In genomic region chr2:21386666-21387065, GRCh38 we compare ENCODE assay signal across 17 cellular contexts.
"Had no signal": no experiment of that assay in that cellular context is flagged by ENCODE, and none has a peak within 500 bp of the region (broad histone marks: within the 10 kb centered on the region; RNA-seq: fewer than 3 reads in every experiment).

No MANE protein-coding gene starts in this region.

- ATAC-seq: stimulated activated effector memory CD8-positive, alpha-beta T cell treated with anti-CD3 and anti-CD28 coated beads, Interleukin-12 subunit alpha, Interleukin-12 subunit beta, amount 100 ng/mL, for 72 hours; stimulated activated memory B cell treated with anti-CD40 and anti-IgM and Interleukin-4, amounts not matched to agents 10 μg/mL and 1 μg/mL and 100 μg/mL, for 72 hours; stimulated activated naive B cell treated with anti-CD40 and anti-IgM and Interleukin-4, amounts not matched to agents 10 μg/mL and 1 μg/mL and 100 μg/mL, for 72 hours; stimulated activated naive CD8-positive, alpha-beta T cell treated with anti-CD3 and anti-CD28 coated beads, Interleukin-15, amount 100 ng/mL, for 72 hours; stimulated activated naive CD8-positive, alpha-beta T cell treated with anti-CD3 and anti-CD28 coated beads, Interleukin-15, Interleukin-2, amounts not matched to agents 100 U/mL and 50 U/mL, for 24 hours; upper lobe of right lung had no signal

- H3K4me3 ChIP-seq: stomach, suprapubic skin, testis, thoracic aorta, thyroid gland, tibial artery, tibial nerve, transverse colon, upper lobe of left lung, upper lobe of right lung, uterus, vagina had no signal

- H3K27me3 ChIP-seq: stomach, suprapubic skin, testis, thyroid gland, tibial artery, tibial nerve, transverse colon, upper lobe of left lung, upper lobe of right lung, uterus, vagina had no signal

- H3K27ac ChIP-seq: stomach, suprapubic skin, testis, thoracic aorta, thyroid gland, tibial artery, tibial nerve, transverse colon, upper lobe of left lung, upper lobe of right lung, uterus, vagina had no signal

- H3K36me3 ChIP-seq: stomach, suprapubic skin, thoracic aorta, thyroid gland, tibial artery, tibial nerve, transverse colon, upper lobe of left lung, upper lobe of right lung, uterus, vagina had no signal

- H3K9me3 ChIP-seq: stomach, suprapubic skin, testis, thoracic aorta, thyroid gland, tibial artery, tibial nerve, transverse colon, upper lobe of left lung, upper lobe of right lung, uterus, vagina had no signal
